In genomic region chr2:223613017-223613950, GRCh38 we compare ENCODE assay signal across 8 cellular contexts. TPM values are rescaled to one million over a fixed set of nuclear protein-coding genes. Genes with fewer than 3 reads are reported as not detected.
DNase-seq lines count a peak whose midpoint lies in the region; ATAC-seq, FAIRE-seq and TF ChIP-seq lines count a peak whose summit lies in the region.

No MANE protein-coding gene starts in this region.

- no peaks in the 10 kb centered on the region for H3K9me1 ChIP-seq in keratinocyte (ENCODE audit: control insufficient read depth, extremely low read depth, insufficient read depth, low read length)

- peaks cover 0 to 9% (median 3%) of the 10 kb centered on the region in 11 donors for H3K9me3 Mint-ChIP-seq in naive thymus-derived CD4-positive, alpha-beta T cell

- FAIRE-seq in keratinocyte (lab: Jason Lieb, UNC) (peak; percentile 93), small intestine (lab: Jason Lieb, UNC) (no peak), GM19239 (lab: Jason Lieb, UNC) (no peak)

- POLR2A ChIA-PET in naive thymus-derived CD4-positive, alpha-beta T cell (lab: Charles Lee), result no interaction called here

- H3K27ac Mint-ChIP-seq in naive thymus-derived CD4-positive, alpha-beta T cell, result no peak overlapping the region

- no peaks in the 10 kb centered on the region for H3K36me3 ChIP-seq in ES-I3 (ENCODE audit: insufficient read depth, low read length)
- H3K36me3 ChIP-seq in keratinocyte (ENCODE audit: control insufficient read depth in 2 of 2, extremely low read depth in 1 of 2, insufficient read depth in 2 of 2, low read length in 2 of 2), result no peaks in the 10 kb centered on the region
- no peaks in the 10 kb centered on the region for H3K36me3 ChIP-seq in small intestine (ENCODE audit: control insufficient read depth in 2 of 2, insufficient read depth in 2 of 2, low read length in 2 of 2)
- H3K36me3 ChIP-seq in naive thymus-derived CD4-positive, alpha-beta T cell (ENCODE audit: control insufficient read depth in 2 of 3, insufficient read depth in 3 of 3, low read length in 3 of 3), result no peaks in the 10 kb centered on the region

- WGBS in small intestine, 3 donors, result 10 to 12% (median 10%) methylated on average over 35 of the region's 35 CpGs

- H3K27me3 Mint-ChIP-seq in naive thymus-derived CD4-positive, alpha-beta T cell, result peaks cover 31 to 65% (median 52%) of the 10 kb centered on the region in 5 donors

- H3K27me3 ChIP-seq in keratinocyte (ENCODE audit: control insufficient read depth, extremely low read depth, insufficient read depth, low read length), result no peaks in the 10 kb centered on the region
- peaks cover 0 to 4% of the 10 kb centered on the region in 2 donors for H3K27me3 ChIP-seq in small intestine (ENCODE audit: control insufficient read depth in 2 of 2, insufficient read depth in 2 of 2, low read length in 2 of 2)
- no peaks in the 10 kb centered on the region for H3K27me3 ChIP-seq in naive thymus-derived CD4-positive, alpha-beta T cell (ENCODE audit: control insufficient read depth in 2 of 2, insufficient read depth in 2 of 2, low read length in 2 of 2)

- no peaks in the 10 kb centered on the region for H3K36me3 Mint-ChIP-seq in naive thymus-derived CD4-positive, alpha-beta T cell

- dilution Hi-C loops in keratinocyte (cut with MboI; ENCODE audit: extremely low pct_ligation_motif_present, low sequenced_read_pairs), result no loop called here

- H2AFZ ChIP-seq in keratinocyte (ENCODE audit: control insufficient read depth, low read length), result peak overlapping the region; percentile 73

- H3K79me2 ChIP-seq in keratinocyte (ENCODE audit: control insufficient read depth, insufficient read depth, low read length), result no peaks in the 10 kb centered on the region

- DNase-seq in NCI-H226 (peak; percentile 99), caudate nucleus (lab: John Stamatoyannopoulos, UW) (peak in 60 of 61 donors; percentile 5 to 97 (median 72)), keratinocyte (ENCODE audit: low read depth, low spot score) (peak; percentile 38), small intestine (peak; percentile 25), GM19239 (ENCODE audit: insufficient read length, low spot score) (no peak)
- DNase-seq in activated CD8-positive, alpha-beta memory T cell treated with anti-CD3 and anti-CD28 coated beads, Interleukin-2, amount 50 U/mL, for 4 hours, result no peak
- DNase-seq in naive thymus-derived CD4-positive, alpha-beta T cell, result no peak

- no peak overlapping the region for H3K4me3 Mint-ChIP-seq in naive thymus-derived CD4-positive, alpha-beta T cell

- ATAC-seq in naive thymus-derived CD4-positive, alpha-beta T cell, result no peak

- H3K9ac ChIP-seq in ES-I3 (ENCODE audit: low read depth, low read length), result peak overlapping the region; percentile 24; the same call in 1 of the 2 replicates
- H3K9ac ChIP-seq in keratinocyte (ENCODE audit: control insufficient read depth, extremely low read depth, insufficient read depth, low read length), result peak overlapping the region; percentile 24

- H3K4me3 ChIP-seq in keratinocyte (ENCODE audit: control insufficient read depth in 2 of 3, extremely low read depth in 1 of 3, insufficient read depth in 2 of 3, low read depth in 1 of 3, low read length in 3 of 3), result peak overlapping the region in 2 of 3 experiments; percentile 2 to 55
- no peak overlapping the region for H3K4me3 ChIP-seq in small intestine (ENCODE audit: low read depth in 1 of 2, low read length in 2 of 2)
- H3K4me3 ChIP-seq in naive thymus-derived CD4-positive, alpha-beta T cell (ENCODE audit: low read length), result no peak overlapping the region

- no peaks in the 10 kb centered on the region for H4K20me1 ChIP-seq in keratinocyte (ENCODE audit: control insufficient read depth, extremely low read depth, insufficient read depth, low read length)

- intact Hi-C loops in naive thymus-derived CD4-positive, alpha-beta T cell (cut with micrococcal nuclease), result no loop called here

- no peak for TF ChIP-seq CTCF in keratinocyte (optimal IDR thresholded peaks at IDR 0.05 in 1 of 3, IDR thresholded peaks at IDR 0.05 in 1 of 3, conservative IDR thresholded peaks at IDR 0.05 in 1 of 3; ENCODE audit: extremely low read depth in 1 of 3, insufficient read depth in 2 of 3, low read length in 3 of 3)

- no peaks in the 10 kb centered on the region for H3K4me1 Mint-ChIP-seq in naive thymus-derived CD4-positive, alpha-beta T cell

- H3K27ac ChIP-seq in caudate nucleus (ENCODE audit: low read depth, low read length) (peak overlapping the region; percentile 86), keratinocyte (ENCODE audit: control insufficient read depth, insufficient read depth, low read length) (peak overlapping the region; percentile 25), small intestine (ENCODE audit: low read depth in 1 of 2, low read length in 1 of 2) (no peak overlapping the region)
- H3K27ac ChIP-seq in naive thymus-derived CD4-positive, alpha-beta T cell (ENCODE audit: low read depth, low read length), result no peak overlapping the region

- CTCF ChIA-PET in naive thymus-derived CD4-positive, alpha-beta T cell (lab: Charles Lee), result no interaction called here

- H3K4me2 ChIP-seq in keratinocyte (ENCODE audit: control insufficient read depth, extremely low read depth, insufficient read depth, low read depth, low read length), result peak overlapping the region; percentile 83

- no peaks in the 10 kb centered on the region for H3K9me3 ChIP-seq in ES-I3 (ENCODE audit: control insufficient read depth, insufficient read depth, low read length)
- no peaks in the 10 kb centered on the region for H3K9me3 ChIP-seq in keratinocyte (ENCODE audit: control insufficient read depth, low read depth, low read length)
- no peaks in the 10 kb centered on the region for H3K9me3 ChIP-seq in small intestine (ENCODE audit: control insufficient read depth, low read depth)
- H3K9me3 ChIP-seq in naive thymus-derived CD4-positive, alpha-beta T cell (ENCODE audit: control insufficient read depth in 2 of 3, low read length in 3 of 3), result no peaks in the 10 kb centered on the region

- H3K4me1 ChIP-seq in ES-I3 (ENCODE audit: insufficient read depth, low read length) (peaks cover 12% of the 10 kb centered on the region), keratinocyte (ENCODE audit: control insufficient read depth, extremely low read depth, insufficient read depth, low read length) (peaks cover 7% of the 10 kb centered on the region), small intestine (ENCODE audit: control insufficient read depth in 2 of 2, insufficient read depth in 1 of 2, low read depth in 1 of 2, low read length in 1 of 2) (no peaks in the 10 kb centered on the region)
- no peaks in the 10 kb centered on the region for H3K4me1 ChIP-seq in naive thymus-derived CD4-positive, alpha-beta T cell (ENCODE audit: control insufficient read depth in 2 of 2, insufficient read depth in 2 of 2, low read length in 2 of 2)

RNA-seq across cellular contexts. Expression of gene SCG2, which starts 11.1 kb away (rescaled TPM):
- polyA plus RNA-seq in keratinocyte, result 0.08 to 0.10 TPM (median 0.08 TPM) in 3 replicates
- 0.70 TPM for polyA plus RNA-seq in keratinocyte (2011; ENCODE audit: low read depth)
- polyA plus RNA-seq in keratinocyte (2011; cell fraction: cytosol; rRNA removed), result 0.09 and 0.10 TPM in 2 replicates
- 0.25 and 0.43 TPM in 2 replicates for polyA plus RNA-seq in keratinocyte (2011; cell fraction: nucleus; rRNA removed)
- 0.27 TPM in 1 of 2 replicates, not detected in the other for polyA plus RNA-seq in keratinocyte (2012; ENCODE audit: low replicate concordance)
- not detected in 3 replicates for polyA minus RNA-seq in keratinocyte
- not detected for polyA minus RNA-seq in keratinocyte (2011; cell fraction: cytosol; rRNA and poly(A)+ RNA removed)
- polyA minus RNA-seq in keratinocyte (2011; cell fraction: nucleus; rRNA and poly(A)+ RNA removed), result not detected in 2 replicates
- polyA plus RNA-seq in small intestine, result 10 to 100 TPM in 1 of 3 donors, 1 to 10 TPM in 2; 1.4 to 40.2 (median 4.0) TPM
- total RNA-seq in naive thymus-derived CD4-positive, alpha-beta T cell, result under 1 TPM in 1 of 5 experiments, not detected in 4; 0.12 TPM
- not detected for polyA plus RNA-seq in naive thymus-derived CD4-positive, alpha-beta T cell

Comparison
In these comparisons a context has a peak if more than half of its experiments do, and no peak if none do; other contexts are left out.
1. DNase-seq: peak in NCI-H226 (single experiment), caudate nucleus (60 of 61), keratinocyte (single experiment) and small intestine (single experiment); none in activated CD8-positive, alpha-beta memory T cell treated with anti-CD3 and anti-CD28 coated beads, Interleukin-2, amount 50 U/mL, for 4 hours (single experiment), naive thymus-derived CD4-positive, alpha-beta T cell (0 of 9) and GM19239 (single experiment).
2. H3K27ac ChIP-seq: peak in caudate nucleus (single experiment) and keratinocyte (single experiment); none in small intestine (0 of 2) and naive thymus-derived CD4-positive, alpha-beta T cell (single experiment).
3. H3K4me3 ChIP-seq: peak in keratinocyte (2 of 3); none in small intestine (0 of 2) and naive thymus-derived CD4-positive, alpha-beta T cell (single experiment).